In genomic region chr22:34111210-34111824, GRCh38 we compare ENCODE assay signal across 8 cellular contexts.
DNase-seq lines count a peak whose midpoint lies in the region; ATAC-seq and TF ChIP-seq lines count a peak whose summit lies in the region.

No MANE protein-coding gene starts in this region.

- H3K4me3 ChIP-seq in BE2C (ENCODE audit: low read depth, low read length) (no peak overlapping the region), endodermal cell (ENCODE audit: low read length) (no peak overlapping the region)

- WGBS in endodermal cell (ENCODE audit: insufficient coverage in 1 of 2, insufficient read length in 1 of 2), 2 experiments = 26% methylated on average over 7 of the region's 7 CpGs; no CpG with 5 or more reads in 1 of the 2 experiments

- no peak overlapping the region for H3K9ac ChIP-seq in endodermal cell (ENCODE audit: extremely low read depth, low read length, poor library complexity, severe bottlenecking)

- H3K27ac Mint-ChIP-seq in endodermal cell = no peak overlapping the region

- H3K27me3 ChIP-seq in BE2C (no peaks in the 10 kb centered on the region), endodermal cell (ENCODE audit: control insufficient read depth, insufficient read depth, low read length, poor library complexity, severe bottlenecking) (no peaks in the 10 kb centered on the region)

- H3K36me3 Mint-ChIP-seq in endodermal cell (ENCODE audit: low read depth) = no peaks in the 10 kb centered on the region

- H3K27me3 Mint-ChIP-seq in endodermal cell (ENCODE audit: insufficient read depth) = peaks cover 27% of the 10 kb centered on the region

- no peaks in the 10 kb centered on the region for H3K36me3 ChIP-seq in BE2C
- no peaks in the 10 kb centered on the region for H3K36me3 ChIP-seq in endodermal cell (ENCODE audit: control insufficient read depth, insufficient read depth, low read length)

- H3K4me1 ChIP-seq in BE2C = no peaks in the 10 kb centered on the region
- no peaks in the 10 kb centered on the region for H3K4me1 ChIP-seq in endodermal cell (ENCODE audit: control insufficient read depth, insufficient read depth, low read length)

- H3K27ac ChIP-seq in endodermal cell (ENCODE audit: low read depth, low read length) = no peak overlapping the region

- no peaks in the 10 kb centered on the region; the same call in 1 of the 2 replicates for H3K9me3 ChIP-seq in BE2C
- H3K9me3 ChIP-seq in endodermal cell (ENCODE audit: control insufficient read depth, low read length) = no peaks in the 10 kb centered on the region

- DNase-seq in BE2C (no peak), OCI-M1 (lab: John Stamatoyannopoulos, UW) (peak; percentile 23), endodermal cell (peak; percentile 83), mucosa of gallbladder (ENCODE audit: low spot score) (peak; percentile 15), GF-D8 (lab: John Stamatoyannopoulos, UW) (no peak)
- no peak for DNase-seq in activated effector memory CD4-positive, alpha-beta T cell treated with Interleukin-2 at 50 U/mL for 16 hours

- no peak for ATAC-seq in GM21619 (IDR thresholded peaks at IDR 0.05; ENCODE audit: unreplicated experiment)

- no peaks in the 10 kb centered on the region for H3K4me1 Mint-ChIP-seq in endodermal cell

- no peaks in the 10 kb centered on the region for H3K9me3 Mint-ChIP-seq in endodermal cell

- TF ChIP-seq CTCF in BE2C (IDR thresholded peaks at IDR 0.05; ENCODE audit: low read depth, low read length) (peak; percentile 64), GM12874 (IDR thresholded peaks at IDR 0.05; ENCODE audit: insufficient read depth, low read depth, low read length) (peak; percentile 50), endodermal cell (conservative IDR thresholded peaks at IDR 0.05) (peak; percentile 86)

- no peak overlapping the region for H3K4me3 Mint-ChIP-seq in endodermal cell

Comparison
In these comparisons a context has a peak if more than half of its experiments do, and no peak if none do; other contexts are left out.
1. DNase-seq: peak in OCI-M1 (single experiment), endodermal cell (single experiment) and mucosa of gallbladder (single experiment); none in BE2C (single experiment), activated effector memory CD4-positive, alpha-beta T cell treated with Interleukin-2 at 50 U/mL for 16 hours (single experiment) and GF-D8 (single experiment).
2. Peak in every context shown above with its lines, with median percentiles within 50 percentile points of each other: CTCF ChIP-seq.